1 cellular context compared by ENCODE assay signal in the genomic region with DNA sequence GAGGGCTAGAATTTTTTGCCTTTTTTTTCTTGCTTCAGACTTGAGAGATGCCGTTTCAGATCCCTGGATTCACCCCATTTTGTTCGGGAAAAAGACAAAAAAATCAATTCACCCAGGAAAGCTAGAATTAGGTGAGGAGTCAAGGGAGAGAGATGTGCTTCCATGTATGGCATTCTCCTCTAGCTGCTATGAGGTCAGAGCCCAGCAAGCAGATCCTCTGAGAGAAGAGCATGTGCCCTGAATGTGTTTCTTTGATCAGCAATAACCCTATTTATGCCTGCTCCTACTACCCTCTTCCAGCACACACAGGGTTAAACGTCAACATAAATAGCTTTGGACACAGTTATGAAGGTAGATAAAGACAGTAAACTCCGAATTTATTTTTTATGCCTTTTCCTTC.
TF ChIP-seq lines count a peak whose summit lies in the region.

No MANE protein-coding gene starts in this region.

TF ChIP-seq in IMR-90, 13 proteins besides CTCF, POLR2A, EP300 and RAD21:
- TF ChIP-seq USF2 (IDR thresholded peaks at IDR 0.05; ENCODE audit: low read depth, low read length) (no peak), MAFK (IDR thresholded peaks at IDR 0.05; ENCODE audit: low read depth, low read length) (no peak), RFX5 (IDR thresholded peaks at IDR 0.05; ENCODE audit: low read depth, low read length) (no peak), CEBPB (IDR thresholded peaks at IDR 0.05; ENCODE audit: low read depth, low read length) (no peak), BHLHE40 (IDR thresholded peaks at IDR 0.05; ENCODE audit: low read depth, low read length) (no peak), MAZ (IDR thresholded peaks at IDR 0.05; ENCODE audit: borderline replicate concordance, low read depth, low read length) (no peak)
- TF ChIP-seq, protein P1, sequence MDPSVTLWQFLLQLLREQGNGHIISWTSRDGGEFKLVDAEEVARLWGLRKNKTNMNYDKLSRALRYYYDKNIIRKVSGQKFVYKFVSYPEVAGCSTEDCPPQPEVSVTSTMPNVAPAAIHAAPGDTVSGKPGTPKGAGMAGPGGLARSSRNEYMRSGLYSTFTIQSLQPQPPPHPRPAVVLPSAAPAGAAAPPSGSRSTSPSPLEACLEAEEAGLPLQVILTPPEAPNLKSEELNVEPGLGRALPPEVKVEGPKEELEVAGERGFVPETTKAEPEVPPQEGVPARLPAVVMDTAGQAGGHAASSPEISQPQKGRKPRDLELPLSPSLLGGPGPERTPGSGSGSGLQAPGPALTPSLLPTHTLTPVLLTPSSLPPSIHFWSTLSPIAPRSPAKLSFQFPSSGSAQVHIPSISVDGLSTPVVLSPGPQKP (IDR thresholded peaks at IDR 0.05; ENCODE audit: borderline replicate concordance, low read depth, low read length): no peak
